Comparison of ENCODE assay signal across 16 cellular contexts in the genomic region with DNA sequence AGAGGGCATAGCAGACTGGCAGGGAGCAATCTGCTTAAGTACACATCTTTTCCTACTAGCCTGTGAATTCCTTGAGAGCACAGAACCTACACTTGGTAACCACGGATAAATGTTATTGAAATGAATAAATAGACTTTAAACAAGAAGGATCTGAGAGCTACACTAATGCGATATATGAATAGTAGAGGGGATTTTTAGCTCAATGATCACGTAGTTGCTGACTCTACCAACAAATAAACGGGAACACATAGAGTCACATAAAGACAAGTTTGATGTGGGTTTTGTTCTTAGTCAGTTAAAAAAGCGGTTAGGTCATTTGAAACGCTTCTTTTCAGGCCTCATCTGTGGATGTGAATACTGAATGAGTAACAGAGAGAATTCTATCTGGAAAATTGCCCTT.
A peak's percentile ranks its signal among the peaks of the same experiment; 100 is the strongest.
DNase-seq lines count a peak whose midpoint lies in the region; ATAC-seq and TF ChIP-seq lines count a peak whose summit lies in the region.
"Had no signal": no experiment of that assay in that cellular context is flagged by ENCODE, and none has a peak within 500 bp of the region (broad histone marks: within the 10 kb centered on the region; RNA-seq: fewer than 3 reads in every experiment).

No MANE protein-coding gene starts in this region.

- H3K27me3 ChIP-seq in left ventricle myocardium inferior (ENCODE audit: low read depth) (no peaks in the 10 kb centered on the region), heart right ventricle (no peaks in the 10 kb centered on the region), lower lobe of right lung (ENCODE audit: low read depth) (no peaks in the 10 kb centered on the region)
- H3K27me3 ChIP-seq: gastrocnemius medialis had no signal

- H3K4me3 ChIP-seq in left ventricle myocardium inferior (no peak overlapping the region), heart right ventricle (no peak overlapping the region), lower lobe of right lung (no peak overlapping the region)
- H3K4me3 ChIP-seq: gastrocnemius medialis, SK-N-MC had no signal

- ATAC-seq in heart right ventricle (no peak), HG02623 (IDR thresholded peaks at IDR 0.05; ENCODE audit: unreplicated experiment) (peak; percentile 40), HG03558 (IDR thresholded peaks at IDR 0.05; ENCODE audit: extremely low read depth, unreplicated experiment) (peak; percentile 34), lower lobe of right lung (no peak)
- ATAC-seq: gastrocnemius medialis; stimulated activated naive CD8-positive, alpha-beta T cell treated with anti-CD3 and anti-CD28 coated beads, Interleukin-15, Interleukin-2, amounts not matched to agents 100 U/mL and 50 U/mL, for 24 hours had no signal

- TF ChIP-seq CTCF in left ventricle myocardium inferior (IDR thresholded peaks at IDR 0.05; ENCODE audit: borderline replicate concordance) (no peak), heart right ventricle (IDR thresholded peaks at IDR 0.05) (no peak), lower lobe of right lung (IDR thresholded peaks at IDR 0.05) (no peak)

- H3K36me3 ChIP-seq in left ventricle myocardium inferior (peaks cover 23% of the 10 kb centered on the region), heart right ventricle (peaks cover 0 to 67% (median 15%) of the 10 kb centered on the region in 9 donors), lower lobe of right lung (peaks cover 8% of the 10 kb centered on the region)

- H3K4me1 ChIP-seq in left ventricle myocardium inferior (peaks cover 87% of the 10 kb centered on the region), heart right ventricle (peaks cover 10 to 95% (median 73%) of the 10 kb centered on the region in 9 donors), lower lobe of right lung (peaks cover 34% of the 10 kb centered on the region)

- DNase-seq in left ventricle myocardium inferior (no peak), heart right ventricle (no peak), HuH-7.5 (ENCODE audit: low spot score) (no peak), activated gamma-delta T cell treated with Interleukin-2 at 50 U/mL for 16 hours (no peak), lower lobe of right lung (no peak)
- DNase-seq in activated CD4-positive, alpha-beta T cell treated with anti-CD3 and anti-CD28 coated beads, Interleukin-2, amount 50 U/mL, for 4 hours, result no peak
- DNase-seq: ACHN; DND-41; gastrocnemius medialis; kidney glomerular epithelial cell; NCI-H774; stimulated activated CD4-positive, alpha-beta T cell treated with anti-CD3 and anti-CD28 coated beads, Interleukin-15, amount 100 ng/mL, for 24 hours; stimulated activated naive CD8-positive, alpha-beta T cell treated with anti-CD3 and anti-CD28 coated beads, Interleukin-15, Interleukin-2, amounts not matched to agents 100 U/mL and 50 U/mL, for 24 hours had no signal

- WGBS in heart right ventricle, 2 donors, result 94 to 95% methylated on average over 6 of the region's 6 CpGs

- intact Hi-C loops in left ventricle myocardium inferior (cut with micrococcal nuclease), result no loop called here
- intact Hi-C loops in heart right ventricle (cut with DNase I), result loop anchor here in 3 of 10 donors (10.0 kb wide), 4 partner anchors 155 to 1325 kb away; a partner anchor contains a TSS
- intact Hi-C loops in lower lobe of right lung (cut with DNase I), result no loop called here

- H3K9me3 ChIP-seq in left ventricle myocardium inferior (replicated peaks), result no peaks in the 10 kb centered on the region
- no peaks in the 10 kb centered on the region for H3K9me3 ChIP-seq in heart right ventricle
- H3K9me3 ChIP-seq in lower lobe of right lung, result no peaks in the 10 kb centered on the region
- H3K9me3 ChIP-seq: gastrocnemius medialis had no signal

- H3K27ac ChIP-seq in left ventricle myocardium inferior (replicated peaks) (peak overlapping the region; percentile 77), heart right ventricle (peak overlapping the region in 5 of 10 donors; percentile 5 to 89 (median 72)), lower lobe of right lung (no peak overlapping the region)
- H3K27ac ChIP-seq: SK-N-MC had no signal

Comparison
In these comparisons a context has a peak if more than half of its experiments do, and no peak if none do; other contexts are left out.
1. ATAC-seq: peak in HG02623 (single experiment) and HG03558 (single experiment); none in heart right ventricle (0 of 8) and lower lobe of right lung (0 of 2).